In the genomic region with DNA sequence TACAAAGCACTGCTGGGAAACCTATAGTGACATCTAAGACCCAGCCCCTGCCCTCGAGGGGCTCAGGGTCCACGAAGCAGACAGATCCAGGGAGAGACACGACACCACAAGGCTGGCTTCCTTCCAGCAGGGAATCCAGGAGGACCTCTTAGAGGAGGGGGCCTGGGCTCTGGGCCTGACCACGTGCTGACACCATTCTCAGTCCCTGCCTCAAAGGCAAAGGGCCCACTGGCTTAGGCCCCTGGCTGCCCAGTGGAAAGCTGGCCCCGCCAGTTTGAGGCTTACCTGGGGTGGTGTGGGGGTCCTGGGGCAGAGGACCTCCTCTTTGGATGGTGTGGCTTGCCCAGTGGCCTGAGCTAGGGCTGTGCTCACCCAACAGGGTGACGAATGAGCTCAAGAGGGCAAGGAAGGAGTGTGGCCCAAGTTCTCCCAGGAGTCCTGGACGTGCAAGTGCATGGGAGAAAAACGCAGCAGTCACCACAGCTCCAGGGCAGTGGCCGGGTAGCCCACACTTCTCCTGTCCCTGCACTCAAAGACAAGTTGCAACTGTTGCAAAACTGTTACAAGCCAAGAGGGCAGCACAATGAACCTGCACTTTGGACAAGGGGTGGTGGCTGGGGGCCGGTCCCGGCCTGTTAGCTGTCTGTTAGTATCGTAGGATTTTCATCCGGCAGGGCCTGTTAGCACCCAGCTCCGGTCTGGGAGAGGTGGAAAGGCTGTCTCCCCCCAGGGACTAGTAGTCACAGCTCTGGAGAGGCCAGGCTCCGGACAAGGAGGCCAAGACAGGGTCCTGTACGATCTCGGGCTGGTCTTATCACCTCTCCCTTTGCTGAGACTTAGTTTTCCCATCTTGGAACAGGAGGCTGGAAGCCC, we compare ENCODE assay signal across 1 cellular context.
TF ChIP-seq lines count a peak whose summit lies in the region.

No MANE protein-coding gene starts in this region.

TF ChIP-seq in HepG2, 621 proteins besides CTCF, POLR2A, EP300 and RAD21 (continued from another document and continues in another):
- TF ChIP-seq, protein P1, sequence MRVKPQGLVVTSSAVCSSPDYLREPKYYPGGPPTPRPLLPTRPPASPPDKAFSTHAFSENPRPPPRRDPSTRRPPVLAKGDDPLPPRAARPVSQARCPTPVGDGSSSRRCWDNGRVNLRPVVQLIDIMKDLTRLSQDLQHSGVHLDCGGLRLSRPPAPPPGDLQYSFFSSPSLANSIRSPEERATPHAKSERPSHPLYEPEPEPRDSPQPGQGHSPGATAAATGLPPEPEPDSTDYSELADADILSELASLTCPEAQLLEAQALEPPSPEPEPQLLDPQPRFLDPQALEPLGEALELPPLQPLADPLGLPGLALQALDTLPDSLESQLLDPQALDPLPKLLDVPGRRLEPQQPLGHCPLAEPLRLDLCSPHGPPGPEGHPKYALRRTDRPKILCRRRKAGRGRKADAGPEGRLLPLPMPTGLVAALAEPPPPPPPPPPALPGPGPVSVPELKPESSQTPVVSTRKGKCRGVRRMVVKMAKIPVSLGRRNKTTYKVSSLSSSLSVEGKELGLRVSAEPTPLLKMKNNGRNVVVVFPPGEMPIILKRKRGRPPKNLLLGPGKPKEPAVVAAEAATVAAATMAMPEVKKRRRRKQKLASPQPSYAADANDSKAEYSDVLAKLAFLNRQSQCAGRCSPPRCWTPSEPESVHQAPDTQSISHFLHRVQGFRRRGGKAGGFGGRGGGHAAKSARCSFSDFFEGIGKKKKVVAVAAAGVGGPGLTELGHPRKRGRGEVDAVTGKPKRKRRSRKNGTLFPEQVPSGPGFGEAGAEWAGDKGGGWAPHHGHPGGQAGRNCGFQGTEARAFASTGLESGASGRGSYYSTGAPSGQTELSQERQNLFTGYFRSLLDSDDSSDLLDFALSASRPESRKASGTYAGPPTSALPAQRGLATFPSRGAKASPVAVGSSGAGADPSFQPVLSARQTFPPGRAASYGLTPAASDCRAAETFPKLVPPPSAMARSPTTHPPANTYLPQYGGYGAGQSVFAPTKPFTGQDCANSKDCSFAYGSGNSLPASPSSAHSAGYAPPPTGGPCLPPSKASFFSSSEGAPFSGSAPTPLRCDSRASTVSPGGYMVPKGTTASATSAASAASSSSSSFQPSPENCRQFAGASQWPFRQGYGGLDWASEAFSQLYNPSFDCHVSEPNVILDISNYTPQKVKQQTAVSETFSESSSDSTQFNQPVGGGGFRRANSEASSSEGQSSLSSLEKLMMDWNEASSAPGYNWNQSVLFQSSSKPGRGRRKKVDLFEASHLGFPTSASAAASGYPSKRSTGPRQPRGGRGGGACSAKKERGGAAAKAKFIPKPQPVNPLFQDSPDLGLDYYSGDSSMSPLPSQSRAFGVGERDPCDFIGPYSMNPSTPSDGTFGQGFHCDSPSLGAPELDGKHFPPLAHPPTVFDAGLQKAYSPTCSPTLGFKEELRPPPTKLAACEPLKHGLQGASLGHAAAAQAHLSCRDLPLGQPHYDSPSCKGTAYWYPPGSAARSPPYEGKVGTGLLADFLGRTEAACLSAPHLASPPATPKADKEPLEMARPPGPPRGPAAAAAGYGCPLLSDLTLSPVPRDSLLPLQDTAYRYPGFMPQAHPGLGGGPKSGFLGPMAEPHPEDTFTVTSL (CRISPR knock-in tag; IDR thresholded peaks at IDR 0.05; ENCODE audit: borderline replicate concordance): 0 out of 2 replicates have a peak, but pooled peaks have one; percentile 68
- peak; percentile 96 for TF ChIP-seq MTA1 (CRISPR knock-in tag; IDR thresholded peaks at IDR 0.05; ENCODE audit: borderline replicate concordance)
- no peak for TF ChIP-seq NFIB (CRISPR knock-in tag; IDR thresholded peaks at IDR 0.05; ENCODE audit: borderline replicate concordance)
- TF ChIP-seq IKZF1 (IDR thresholded peaks at IDR 0.05): no peak
- TF ChIP-seq SYNCRIP (IDR thresholded peaks at IDR 0.05; ENCODE audit: insufficient read depth, low read depth, low read length): no peak
- no peak for TF ChIP-seq HCFC1 (IDR thresholded peaks at IDR 0.05; ENCODE audit: low read depth, low read length)
- TF ChIP-seq GLI4 (CRISPR knock-in tag; IDR thresholded peaks at IDR 0.05; ENCODE audit: borderline replicate concordance): no peak; the same call in 1 of the 2 replicates
- TF ChIP-seq HNRNPK (IDR thresholded peaks at IDR 0.05; ENCODE audit: low read depth, low read length, poor library complexity, severe bottlenecking): no peak
- no peak for TF ChIP-seq CENPX (CRISPR knock-in tag; IDR thresholded peaks at IDR 0.05)
- TF ChIP-seq, protein P2, sequence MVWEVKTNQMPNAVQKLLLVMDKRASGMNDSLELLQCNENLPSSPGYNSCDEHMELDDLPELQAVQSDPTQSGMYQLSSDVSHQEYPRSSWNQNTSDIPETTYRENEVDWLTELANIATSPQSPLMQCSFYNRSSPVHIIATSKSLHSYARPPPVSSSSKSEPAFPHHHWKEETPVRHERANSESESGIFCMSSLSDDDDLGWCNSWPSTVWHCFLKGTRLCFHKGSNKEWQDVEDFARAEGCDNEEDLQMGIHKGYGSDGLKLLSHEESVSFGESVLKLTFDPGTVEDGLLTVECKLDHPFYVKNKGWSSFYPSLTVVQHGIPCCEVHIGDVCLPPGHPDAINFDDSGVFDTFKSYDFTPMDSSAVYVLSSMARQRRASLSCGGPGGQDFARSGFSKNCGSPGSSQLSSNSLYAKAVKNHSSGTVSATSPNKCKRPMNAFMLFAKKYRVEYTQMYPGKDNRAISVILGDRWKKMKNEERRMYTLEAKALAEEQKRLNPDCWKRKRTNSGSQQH (CRISPR knock-in tag; IDR thresholded peaks at IDR 0.05; ENCODE audit: low read depth): 0 out of 2 replicates have a peak, but pooled peaks have one; percentile 69
- TF ChIP-seq ZNF441 (CRISPR knock-in tag; IDR thresholded peaks at IDR 0.05; ENCODE audit: borderline replicate concordance): no peak
- peak; percentile 88 for TF ChIP-seq ZNF552 (CRISPR knock-in tag; IDR thresholded peaks at IDR 0.05; ENCODE audit: borderline replicate concordance)
- TF ChIP-seq RNF2 (conservative IDR thresholded peaks at IDR 0.05; ENCODE audit: low read depth): no peak; the same call in 1 of the 2 replicates
- no peak for TF ChIP-seq RFX3 (CRISPR knock-in tag; IDR thresholded peaks at IDR 0.05)
- peak; percentile 15; the same call in 1 of the 2 replicates for TF ChIP-seq ZNF768 (CRISPR knock-in tag; IDR thresholded peaks at IDR 0.05)
- TF ChIP-seq U2AF1 (optimal IDR thresholded peaks at IDR 0.05; ENCODE audit: low read depth, low read length): peak; percentile 61
- TF ChIP-seq DPF2 (CRISPR knock-in tag; IDR thresholded peaks at IDR 0.05; ENCODE audit: borderline replicate concordance, low read depth): peak; percentile 73; the same call in 1 of the 2 replicates
- no peak; the same call in 1 of the 2 replicates for TF ChIP-seq ARHGAP35 (CRISPR knock-in tag; IDR thresholded peaks at IDR 0.05; ENCODE audit: borderline replicate concordance)
- no peak for TF ChIP-seq ZEB1 (IDR thresholded peaks at IDR 0.05; ENCODE audit: insufficient replicate concordance, low read depth)
- TF ChIP-seq SMYD3 (CRISPR knock-in tag; IDR thresholded peaks at IDR 0.05): 0 out of 2 replicates have a peak, but pooled peaks have one; percentile 61
- TF ChIP-seq, protein P3, sequence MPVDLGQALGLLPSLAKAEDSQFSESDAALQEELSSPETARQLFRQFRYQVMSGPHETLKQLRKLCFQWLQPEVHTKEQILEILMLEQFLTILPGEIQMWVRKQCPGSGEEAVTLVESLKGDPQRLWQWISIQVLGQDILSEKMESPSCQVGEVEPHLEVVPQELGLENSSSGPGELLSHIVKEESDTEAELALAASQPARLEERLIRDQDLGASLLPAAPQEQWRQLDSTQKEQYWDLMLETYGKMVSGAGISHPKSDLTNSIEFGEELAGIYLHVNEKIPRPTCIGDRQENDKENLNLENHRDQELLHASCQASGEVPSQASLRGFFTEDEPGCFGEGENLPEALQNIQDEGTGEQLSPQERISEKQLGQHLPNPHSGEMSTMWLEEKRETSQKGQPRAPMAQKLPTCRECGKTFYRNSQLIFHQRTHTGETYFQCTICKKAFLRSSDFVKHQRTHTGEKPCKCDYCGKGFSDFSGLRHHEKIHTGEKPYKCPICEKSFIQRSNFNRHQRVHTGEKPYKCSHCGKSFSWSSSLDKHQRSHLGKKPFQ (CRISPR knock-in tag; IDR thresholded peaks at IDR 0.05; ENCODE audit: insufficient replicate concordance): peak; percentile 24
- TF ChIP-seq KMT2A (CRISPR knock-in tag; IDR thresholded peaks at IDR 0.05): peak; percentile 82; the same call in 1 of the 2 replicates
- TF ChIP-seq PRMT3 (CRISPR knock-in tag; IDR thresholded peaks at IDR 0.05; ENCODE audit: borderline replicate concordance, low read depth): peak; percentile 17; the same call in 1 of the 2 replicates
- TF ChIP-seq, protein P4, sequence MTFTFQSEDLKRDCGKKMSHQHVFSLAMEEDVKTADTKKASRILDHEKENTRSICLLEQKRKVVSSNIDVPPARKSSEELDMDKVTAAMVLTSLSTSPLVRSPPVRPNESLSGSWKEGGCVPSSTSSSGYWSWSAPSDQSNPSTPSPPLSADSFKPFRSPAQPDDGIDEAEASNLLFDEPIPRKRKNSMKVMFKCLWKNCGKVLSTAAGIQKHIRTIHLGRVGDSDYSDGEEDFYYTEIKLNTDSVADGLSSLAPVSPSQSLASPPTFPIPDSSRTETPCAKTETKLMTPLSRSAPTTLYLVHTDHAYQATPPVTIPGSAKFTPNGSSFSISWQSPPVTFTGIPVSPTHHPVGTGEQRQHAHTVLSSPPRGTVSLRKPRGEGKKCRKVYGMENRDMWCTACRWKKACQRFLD (CRISPR knock-in tag; IDR thresholded peaks at IDR 0.05; ENCODE audit: borderline replicate concordance): 0 out of 2 replicates have a peak, but pooled peaks have one; percentile 48
- TF ChIP-seq, protein P5, sequence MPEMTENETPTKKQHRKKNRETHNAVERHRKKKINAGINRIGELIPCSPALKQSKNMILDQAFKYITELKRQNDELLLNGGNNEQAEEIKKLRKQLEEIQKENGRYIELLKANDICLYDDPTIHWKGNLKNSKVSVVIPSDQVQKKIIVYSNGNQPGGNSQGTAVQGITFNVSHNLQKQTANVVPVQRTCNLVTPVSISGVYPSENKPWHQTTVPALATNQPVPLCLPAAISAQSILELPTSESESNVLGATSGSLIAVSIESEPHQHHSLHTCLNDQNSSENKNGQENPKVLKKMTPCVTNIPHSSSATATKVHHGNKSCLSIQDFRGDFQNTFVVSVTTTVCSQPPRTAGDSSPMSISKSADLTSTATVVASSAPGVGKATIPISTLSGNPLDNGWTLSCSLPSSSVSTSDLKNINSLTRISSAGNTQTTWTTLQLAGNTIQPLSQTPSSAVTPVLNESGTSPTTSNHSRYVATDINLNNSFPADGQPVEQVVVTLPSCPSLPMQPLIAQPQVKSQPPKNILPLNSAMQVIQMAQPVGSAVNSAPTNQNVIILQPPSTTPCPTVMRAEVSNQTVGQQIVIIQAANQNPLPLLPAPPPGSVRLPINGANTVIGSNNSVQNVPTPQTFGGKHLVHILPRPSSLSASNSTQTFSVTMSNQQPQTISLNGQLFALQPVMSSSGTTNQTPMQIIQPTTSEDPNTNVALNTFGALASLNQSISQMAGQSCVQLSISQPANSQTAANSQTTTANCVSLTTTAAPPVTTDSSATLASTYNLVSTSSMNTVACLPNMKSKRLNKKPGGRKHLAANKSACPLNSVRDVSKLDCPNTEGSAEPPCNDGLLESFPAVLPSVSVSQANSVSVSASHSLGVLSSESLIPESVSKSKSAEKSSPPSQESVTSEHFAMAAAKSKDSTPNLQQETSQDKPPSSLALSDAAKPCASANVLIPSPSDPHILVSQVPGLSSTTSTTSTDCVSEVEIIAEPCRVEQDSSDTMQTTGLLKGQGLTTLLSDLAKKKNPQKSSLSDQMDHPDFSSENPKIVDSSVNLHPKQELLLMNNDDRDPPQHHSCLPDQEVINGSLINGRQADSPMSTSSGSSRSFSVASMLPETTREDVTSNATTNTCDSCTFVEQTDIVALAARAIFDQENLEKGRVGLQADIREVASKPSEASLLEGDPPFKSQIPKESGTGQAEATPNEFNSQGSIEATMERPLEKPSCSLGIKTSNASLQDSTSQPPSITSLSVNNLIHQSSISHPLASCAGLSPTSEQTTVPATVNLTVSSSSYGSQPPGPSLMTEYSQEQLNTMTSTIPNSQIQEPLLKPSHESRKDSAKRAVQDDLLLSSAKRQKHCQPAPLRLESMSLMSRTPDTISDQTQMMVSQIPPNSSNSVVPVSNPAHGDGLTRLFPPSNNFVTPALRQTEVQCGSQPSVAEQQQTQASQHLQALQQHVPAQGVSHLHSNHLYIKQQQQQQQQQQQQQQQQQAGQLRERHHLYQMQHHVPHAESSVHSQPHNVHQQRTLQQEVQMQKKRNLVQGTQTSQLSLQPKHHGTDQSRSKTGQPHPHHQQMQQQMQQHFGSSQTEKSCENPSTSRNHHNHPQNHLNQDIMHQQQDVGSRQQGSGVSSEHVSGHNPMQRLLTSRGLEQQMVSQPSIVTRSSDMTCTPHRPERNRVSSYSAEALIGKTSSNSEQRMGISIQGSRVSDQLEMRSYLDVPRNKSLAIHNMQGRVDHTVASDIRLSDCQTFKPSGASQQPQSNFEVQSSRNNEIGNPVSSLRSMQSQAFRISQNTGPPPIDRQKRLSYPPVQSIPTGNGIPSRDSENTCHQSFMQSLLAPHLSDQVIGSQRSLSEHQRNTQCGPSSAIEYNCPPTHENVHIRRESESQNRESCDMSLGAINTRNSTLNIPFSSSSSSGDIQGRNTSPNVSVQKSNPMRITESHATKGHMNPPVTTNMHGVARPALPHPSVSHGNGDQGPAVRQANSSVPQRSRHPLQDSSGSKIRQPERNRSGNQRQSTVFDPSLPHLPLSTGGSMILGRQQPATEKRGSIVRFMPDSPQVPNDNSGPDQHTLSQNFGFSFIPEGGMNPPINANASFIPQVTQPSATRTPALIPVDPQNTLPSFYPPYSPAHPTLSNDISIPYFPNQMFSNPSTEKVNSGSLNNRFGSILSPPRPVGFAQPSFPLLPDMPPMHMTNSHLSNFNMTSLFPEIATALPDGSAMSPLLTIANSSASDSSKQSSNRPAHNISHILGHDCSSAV (CRISPR knock-in tag; IDR thresholded peaks at IDR 0.05; ENCODE audit: borderline replicate concordance): 0 out of 2 replicates have a peak, but pooled peaks have one; percentile 77
- TF ChIP-seq ZMYM2 (CRISPR knock-in tag; IDR thresholded peaks at IDR 0.05): peak; percentile 53; the same call in 1 of the 2 replicates
- peak; percentile 86; the same call in 1 of the 2 replicates for TF ChIP-seq ZNF331 (CRISPR knock-in tag; IDR thresholded peaks at IDR 0.05)
- peak; percentile 79 for TF ChIP-seq RXRA (CRISPR knock-in tag; IDR thresholded peaks at IDR 0.05)
- TF ChIP-seq POGZ (CRISPR knock-in tag; IDR thresholded peaks at IDR 0.05): 0 out of 2 replicates have a peak, but pooled peaks have one; percentile 18
- no peak for TF ChIP-seq ZSCAN12 (CRISPR knock-in tag; IDR thresholded peaks at IDR 0.05)
- TF ChIP-seq ZSCAN9 (CRISPR knock-in tag; IDR thresholded peaks at IDR 0.05; ENCODE audit: borderline replicate concordance): peak; percentile 74; the same call in 1 of the 2 replicates
- TF ChIP-seq ZNF496 (CRISPR knock-in tag; IDR thresholded peaks at IDR 0.05; ENCODE audit: insufficient replicate concordance): no peak
- TF ChIP-seq ZNF225 (CRISPR knock-in tag; IDR thresholded peaks at IDR 0.05): peak; percentile 72; the same call in 1 of the 2 replicates
- TF ChIP-seq ZNF329 (CRISPR knock-in tag; IDR thresholded peaks at IDR 0.05; ENCODE audit: low read depth): peak; percentile 82; the same call in 1 of the 2 replicates
- no peak for TF ChIP-seq ZFP37 (CRISPR knock-in tag; IDR thresholded peaks at IDR 0.05; ENCODE audit: borderline replicate concordance)
- TF ChIP-seq ZNF343 (CRISPR knock-in tag; IDR thresholded peaks at IDR 0.05): peak; percentile 84
